12 cellular contexts compared by ENCODE assay signal in the genomic region with DNA sequence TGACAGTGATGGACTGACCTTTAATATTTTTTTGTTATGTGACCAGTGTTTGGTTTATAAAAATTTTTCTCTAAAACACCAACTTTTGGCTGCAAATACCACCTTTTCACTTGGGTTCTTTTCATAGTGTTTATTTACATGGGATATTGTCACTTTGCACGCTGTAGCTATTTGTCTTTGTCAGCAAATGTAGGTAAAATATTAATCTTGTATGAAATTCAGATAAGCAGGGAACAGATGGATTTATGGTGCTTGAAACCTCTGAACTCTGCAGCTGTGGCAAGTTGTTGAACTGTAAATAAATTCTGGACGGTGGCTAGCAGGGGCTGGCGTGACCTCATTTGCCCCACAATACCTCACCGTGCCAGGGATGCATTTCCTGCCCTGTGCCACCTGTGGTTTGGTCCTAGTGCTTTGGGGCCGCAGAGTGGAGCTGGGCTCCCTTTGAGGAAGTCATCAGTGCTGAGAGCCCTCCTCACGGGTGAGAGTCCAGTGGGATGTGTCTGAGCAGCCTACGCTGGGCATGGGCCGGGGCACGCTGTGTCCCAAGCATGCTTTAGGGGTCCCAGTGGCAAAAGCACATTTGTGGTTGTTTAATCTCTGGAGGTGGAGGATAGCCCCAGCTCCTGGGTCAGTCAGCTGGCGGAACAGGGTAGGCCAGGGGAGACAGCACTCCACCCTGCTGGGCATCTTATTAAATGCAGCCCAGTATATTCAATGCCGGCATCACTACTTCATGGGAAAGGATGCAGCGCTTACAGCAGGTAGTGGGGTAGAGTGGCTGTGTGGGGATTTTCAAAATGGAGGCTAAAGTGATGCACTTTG.
DNase-seq lines count a peak whose midpoint lies in the region; ATAC-seq, FAIRE-seq and TF ChIP-seq lines count a peak whose summit lies in the region.
"Had no signal": no experiment of that assay in that cellular context is flagged by ENCODE, and none has a peak within 500 bp of the region (broad histone marks: within the 10 kb centered on the region; RNA-seq: fewer than 3 reads in every experiment).

No MANE protein-coding gene starts in this region.

- 14% methylated on average over 4 of the region's 12 CpGs for WGBS in HepG2 (ENCODE audit: low lambda C conversion rate)

- peaks cover 22% of the 10 kb centered on the region; the same call in 1 of the 2 replicates for H4K20me1 ChIP-seq in HepG2 (ENCODE audit: insufficient read depth, low read length)

- in situ Hi-C loops in HepG2 (cut with HindIII; ENCODE audit: extremely low pct_ligation_motif_present, low pct_unique_long_range_greater_than_20kb), result no loop called here

- no peak overlapping the region for H2AFZ ChIP-seq in HepG2 (ENCODE audit: low read length)

- H3K36me3 ChIP-seq in HepG2 (replicated peaks in 1 of 2; ENCODE audit: control insufficient read depth in 1 of 2, insufficient read depth in 2 of 2, low read length in 2 of 2), result no peaks in the 10 kb centered on the region; a peak in 1 of 5 replicates

- H3K4me1 ChIP-seq in HepG2 (ENCODE audit: insufficient read depth, low read length), result peaks cover 28% of the 10 kb centered on the region

- no peaks in the 10 kb centered on the region for H3K27me3 Mint-ChIP-seq in naive thymus-derived CD8-positive, alpha-beta T cell
- H3K27me3 Mint-ChIP-seq: activated naive CD4-positive, alpha-beta T cell treated with anti-CD3 and anti-CD28 coated beads, Interleukin-2, amount 10 ng/mL, durations not matched to agents 7 days and 5 days had no signal

- no peak for TF ChIP-seq CTCF in HepG2 (CRISPR knock-in tag; IDR thresholded peaks at IDR 0.05)

- H3K9me3 Mint-ChIP-seq in naive thymus-derived CD8-positive, alpha-beta T cell, result peaks cover 0 to 2% (median 0%) of the 10 kb centered on the region in 9 donors
- H3K9me3 Mint-ChIP-seq: activated naive CD4-positive, alpha-beta T cell treated with anti-CD3 and anti-CD28 coated beads, Interleukin-2, amount 10 ng/mL, durations not matched to agents 7 days and 5 days had no signal

- H3K27ac Mint-ChIP-seq in naive thymus-derived CD8-positive, alpha-beta T cell, result no peak overlapping the region
- H3K27ac Mint-ChIP-seq: activated naive CD4-positive, alpha-beta T cell treated with anti-CD3 and anti-CD28 coated beads, Interleukin-2, amount 10 ng/mL, durations not matched to agents 7 days and 5 days had no signal

- peaks cover 0 to 6% (median 0%) of the 10 kb centered on the region in 3 donors for H3K36me3 Mint-ChIP-seq in naive thymus-derived CD8-positive, alpha-beta T cell

- TF ChIP-seq EP300 in HepG2 (IDR thresholded peaks at IDR 0.05; ENCODE audit: low read depth in 2 of 2, low read length in 2 of 2) (no peak), HepG2 (CRISPR knock-in tag; IDR thresholded peaks at IDR 0.05; ENCODE audit: borderline replicate concordance) (no peak)

- H3K9me3 ChIP-seq in HepG2 (ENCODE audit: low read length), result no peaks in the 10 kb centered on the region

- H3K9ac ChIP-seq in HepG2 (ENCODE audit: insufficient read depth, low read depth, low read length), result no peak overlapping the region

- POLR2A ChIA-PET in HepG2 (lab: Yijun Ruan, JAX), result no interaction called here
- POLR2A ChIA-PET in naive thymus-derived CD8-positive, alpha-beta T cell (lab: Charles Lee), result no interaction called here

- no peak overlapping the region for H3K4me3 ChIP-seq in HepG2 (replicated peaks in 1 of 3; ENCODE audit: insufficient read depth in 1 of 3, low read depth in 2 of 3, low read length in 3 of 3)

- CTCF ChIA-PET in HepG2 (lab: Yijun Ruan, JAX; ENCODE audit: low intra/inter-chr PET ratio, low total read pairs), result no interaction called here

- intact Hi-C loops in HepG2 (cut with micrococcal nuclease; ENCODE audit: unreplicated experiment), result no loop called here

- TF ChIP-seq RAD21 in HepG2 (CRISPR knock-in tag; IDR thresholded peaks at IDR 0.05), result no peak

- BruUV-seq in HepG2 (replicated peaks; lab: Mats Ljungman, UMichigan), result no TSS peak

- FAIRE-seq in GM12891 (lab: Jason Lieb, UNC) (peak; percentile 70), HepG2 (lab: Jason Lieb, UNC) (peak; percentile 37)
- FAIRE-seq: D721Med had no signal

- H3K4me2 ChIP-seq in HepG2 (ENCODE audit: low read depth, low read length), result 0 out of 2 replicates have a peak overlapping the region, but pooled peaks have one; percentile 18

- DNase-seq in GM12891 (ENCODE audit: insufficient read length, low spot score) (no peak), NCI-H510A (lab: John Stamatoyannopoulos, UW) (peak; percentile 59), HepG2 (ENCODE audit: low spot score) (no peak), inferior parietal cortex (ENCODE audit: extremely low spot score) (no peak)
- no peak for DNase-seq in naive thymus-derived CD8-positive, alpha-beta T cell
- DNase-seq: activated CD4-positive, alpha-beta T cell treated with anti-CD3 and anti-CD28 coated beads for 48 hours; activated naive CD4-positive, alpha-beta T cell treated with anti-CD3 and anti-CD28 coated beads, Interleukin-2, amount 10 ng/mL, durations not matched to agents 7 days and 5 days; NCI-H1048 had no signal

- peak; percentile 32 for ATAC-seq in HG02610 (IDR thresholded peaks at IDR 0.05; ENCODE audit: unreplicated experiment)
- ATAC-seq in HepG2, result peak; percentile 71
- no peak for ATAC-seq in activated CD4-positive, CD25-positive, alpha-beta regulatory T cell treated with anti-CD3 and anti-CD28 coated beads, Interleukin-2, amount 50 U/mL, for 24 hours
- no peak for ATAC-seq in naive thymus-derived CD8-positive, alpha-beta T cell
- ATAC-seq in HG03097 (IDR thresholded peaks at IDR 0.05; ENCODE audit: low FRiP score, unreplicated experiment), result no peak

- no peak overlapping the region for H3K27ac ChIP-seq in HepG2 (ENCODE audit: extremely low read length, insufficient read depth, low read length)

- no peak for TF ChIP-seq POLR2A in GM12891 (IDR thresholded peaks at IDR 0.05; ENCODE audit: low read depth, low read length)
- no peak for TF ChIP-seq POLR2A in HepG2 (IDR thresholded peaks at IDR 0.05; ENCODE audit: insufficient read depth in 1 of 2, low read depth in 2 of 2, low read length in 2 of 2)

- no peaks in the 10 kb centered on the region for H3K27me3 ChIP-seq in HepG2 (ENCODE audit: control insufficient read depth in 1 of 2, insufficient read depth in 2 of 2, low read length in 2 of 2)

- H3K4me3 Mint-ChIP-seq in naive thymus-derived CD8-positive, alpha-beta T cell, result no peak overlapping the region
- H3K4me3 Mint-ChIP-seq: activated naive CD4-positive, alpha-beta T cell treated with anti-CD3 and anti-CD28 coated beads, Interleukin-2, amount 10 ng/mL, durations not matched to agents 7 days and 5 days had no signal

- H3K79me2 ChIP-seq in HepG2 (ENCODE audit: insufficient read depth, low read length), result peaks cover 36% of the 10 kb centered on the region

- H3K4me1 Mint-ChIP-seq in naive thymus-derived CD8-positive, alpha-beta T cell, result peaks cover 4 to 50% (median 27%) of the 10 kb centered on the region in 4 donors

TF ChIP-seq in GM12891, 5 proteins besides CTCF, POLR2A, EP300 and RAD21:
- TF ChIP-seq POU2F2 (IDR thresholded peaks at IDR 0.05; ENCODE audit: low read depth, low read length) (no peak), SPI1 (IDR thresholded peaks at IDR 0.05; ENCODE audit: low read depth, low read length) (no peak), PAX5 (IDR thresholded peaks at IDR 0.05; ENCODE audit: insufficient read depth, low read length, severe bottlenecking) (no peak), POLR2AphosphoS5 (IDR thresholded peaks at IDR 0.05; ENCODE audit: low read depth, low read length) (no peak), TAF1 (IDR thresholded peaks at IDR 0.05; ENCODE audit: low read depth, low read length) (no peak)

TF ChIP-seq in HepG2, 621 proteins besides CTCF, POLR2A, EP300 and RAD21 (continues in another document):
- peak in 1 of 2 experiments; percentile 56; a peak in 2 of 4 replicates for TF ChIP-seq MAFK (conservative IDR thresholded peaks at IDR 0.05 in 1 of 2, IDR thresholded peaks at IDR 0.05 in 1 of 2; ENCODE audit: low read length in 2 of 2)
- no peak for TF ChIP-seq RFX3 (CRISPR knock-in tag; IDR thresholded peaks at IDR 0.05)

Comparison
In these comparisons a context has a peak if more than half of its experiments do, and no peak if none do; other contexts are left out.
1. ATAC-seq: peak in HG02610 (single experiment) and HepG2 (single experiment); none in activated CD4-positive, CD25-positive, alpha-beta regulatory T cell treated with anti-CD3 and anti-CD28 coated beads, Interleukin-2, amount 50 U/mL, for 24 hours (0 of 2), naive thymus-derived CD8-positive, alpha-beta T cell (0 of 2) and HG03097 (single experiment).